27 cellular contexts compared by ENCODE assay signal in genomic region chr2:218023636-218024035, GRCh38. TPM values are rescaled to one million over a fixed set of nuclear protein-coding genes. Genes with fewer than 3 reads are reported as not detected.
DNase-seq lines count a peak whose midpoint lies in the region; ATAC-seq, FAIRE-seq and TF ChIP-seq lines count a peak whose summit lies in the region.
"Had no signal": no experiment of that assay in that cellular context is flagged by ENCODE, and none has a peak within 500 bp of the region (broad histone marks: within the 10 kb centered on the region; RNA-seq: fewer than 3 reads in every experiment).

No MANE protein-coding gene starts in this region.

- H3K4me2 ChIP-seq in SK-N-SH = no peak overlapping the region

- no peak for FAIRE-seq in kidney (lab: Jason Lieb, UNC)
- FAIRE-seq: GM12891, pancreas had no signal

- H3K79me2 ChIP-seq in SK-N-SH (ENCODE audit: insufficient read depth) = no peaks in the 10 kb centered on the region

- H3K9me2 ChIP-seq in SK-N-SH = no peaks in the 10 kb centered on the region

- CTCF ChIA-PET in SK-N-SH (lab: Yijun Ruan, JAX) = interaction anchor here (0.8 to 2.5 kb wide), 5 partner anchors 12 to 238 kb away, joined by 3 to 12 read pairs (median 7); no protein-coding TSS in a partner anchor

- H3K4me1 Mint-ChIP-seq in chondrocyte (ENCODE audit: low read depth) = peaks cover 38% of the 10 kb centered on the region
- no peaks in the 10 kb centered on the region for H3K4me1 Mint-ChIP-seq in stimulated activated effector memory CD8-positive, alpha-beta T cell treated with anti-CD3 and anti-CD28 coated beads, Interleukin-12 subunit alpha, Interleukin-12 subunit beta, amount 100 ng/mL, for 72 hours
- no peaks in the 10 kb centered on the region for H3K4me1 Mint-ChIP-seq in T-helper 2 cell treated with Interferon-gamma antibody and Interleukin-4, amounts not matched to agents 5 μg/mL and 100 μg/mL, for 36 hours (ENCODE audit: low read depth)

- no peak overlapping the region for H3K27ac Mint-ChIP-seq in chondrocyte (ENCODE audit: unreplicated experiment)
- no peak overlapping the region for H3K27ac Mint-ChIP-seq in stimulated activated effector memory CD8-positive, alpha-beta T cell treated with anti-CD3 and anti-CD28 coated beads, Interleukin-12 subunit alpha, Interleukin-12 subunit beta, amount 100 ng/mL, for 72 hours
- H3K27ac Mint-ChIP-seq in T-helper 2 cell treated with Interferon-gamma antibody and Interleukin-4, amounts not matched to agents 5 μg/mL and 100 μg/mL, for 36 hours = no peak overlapping the region
- H3K27ac Mint-ChIP-seq: activated CD8-positive, alpha-beta T cell treated with anti-CD3 and anti-CD28 coated beads for 36 hours; activated naive CD4-positive, alpha-beta T cell treated with anti-CD3 and anti-CD28 coated beads for 36 hours; activated T-cell treated with anti-CD3 and anti-CD28 coated beads, Interleukin-2, amount 50 U/mL, for 24 hours had no signal

- H3K27me3 Mint-ChIP-seq in chondrocyte (ENCODE audit: low read depth) = no peaks in the 10 kb centered on the region
- H3K27me3 Mint-ChIP-seq in T-helper 2 cell treated with Interferon-gamma antibody and Interleukin-4, amounts not matched to agents 5 μg/mL and 100 μg/mL, for 36 hours (ENCODE audit: low read depth) = no peaks in the 10 kb centered on the region
- H3K27me3 Mint-ChIP-seq: activated CD8-positive, alpha-beta T cell treated with anti-CD3 and anti-CD28 coated beads for 36 hours; activated T-cell treated with anti-CD3 and anti-CD28 coated beads, Interleukin-2, amount 50 U/mL, for 24 hours; naive B cell had no signal

- H4K20me1 ChIP-seq in SK-N-SH (ENCODE audit: insufficient read depth) = no peaks in the 10 kb centered on the region

- H3K9me3 ChIP-seq in SK-N-SH = no peaks in the 10 kb centered on the region
- H3K9me3 ChIP-seq in kidney (ENCODE audit: control insufficient read depth in 1 of 2, low read length in 2 of 2) = no peaks in the 10 kb centered on the region
- no peaks in the 10 kb centered on the region for H3K9me3 ChIP-seq in tibial artery
- H3K9me3 ChIP-seq: pancreas, right lobe of liver had no signal

- no peak overlapping the region for H3K4me3 Mint-ChIP-seq in chondrocyte (ENCODE audit: unreplicated experiment)
- H3K4me3 Mint-ChIP-seq in stimulated activated effector memory CD8-positive, alpha-beta T cell treated with anti-CD3 and anti-CD28 coated beads, Interleukin-12 subunit alpha, Interleukin-12 subunit beta, amount 100 ng/mL, for 72 hours = no peak overlapping the region
- no peak overlapping the region for H3K4me3 Mint-ChIP-seq in T-helper 2 cell treated with Interferon-gamma antibody and Interleukin-4, amounts not matched to agents 5 μg/mL and 100 μg/mL, for 36 hours
- H3K4me3 Mint-ChIP-seq: activated CD8-positive, alpha-beta T cell treated with anti-CD3 and anti-CD28 coated beads for 36 hours; activated naive CD4-positive, alpha-beta T cell treated with anti-CD3 and anti-CD28 coated beads for 36 hours; activated T-cell treated with anti-CD3 and anti-CD28 coated beads, Interleukin-2, amount 50 U/mL, for 24 hours; naive B cell had no signal

- intact Hi-C loops in kidney (cut with DNase I) (no loop called here), tibial artery (cut with DNase I; ENCODE audit: low total_unique reads) (no loop called here)

- H2AFZ ChIP-seq in SK-N-SH (ENCODE audit: low read depth) = no peak overlapping the region

- H3K4me1 ChIP-seq in SK-N-SH (ENCODE audit: control insufficient read depth in 1 of 2, insufficient read depth in 2 of 2, low read depth in 1 of 2, low read length in 1 of 2) = peaks cover 0 to 22% of the 10 kb centered on the region in 2 experiments; a peak in 1 of 4 replicates
- H3K4me1 ChIP-seq in kidney (ENCODE audit: control insufficient read depth in 1 of 2, insufficient read depth in 1 of 2, low read depth in 1 of 2, low read length in 2 of 2) = no peaks in the 10 kb centered on the region
- H3K4me1 ChIP-seq in tibial artery = peaks cover 0 to 58% (median 34%) of the 10 kb centered on the region in 4 donors
- H3K4me1 ChIP-seq: right lobe of liver had no signal

- no peaks in the 10 kb centered on the region for H3F3A ChIP-seq in SK-N-SH (replicated peaks; ENCODE audit: insufficient read depth)

- H3K27me3 ChIP-seq in SK-N-SH (ENCODE audit: insufficient read depth) (no peaks in the 10 kb centered on the region), tibial artery (no peaks in the 10 kb centered on the region)
- H3K27me3 ChIP-seq: pancreas, right lobe of liver had no signal

- no peak for TF ChIP-seq CTCF in SK-N-SH (IDR thresholded peaks at IDR 0.05)
- TF ChIP-seq CTCF in chondrocyte (IDR thresholded peaks at IDR 0.05) = no peak
- TF ChIP-seq CTCF in kidney (IDR thresholded peaks at IDR 0.05; ENCODE audit: borderline replicate concordance, extremely low read depth, insufficient read depth) = no peak
- TF ChIP-seq CTCF in tibial artery (IDR thresholded peaks at IDR 0.05) = no peak

- TF ChIP-seq EP300 in SK-N-SH (IDR thresholded peaks at IDR 0.05; ENCODE audit: borderline replicate concordance in 1 of 2, low read depth in 1 of 2, low read length in 1 of 2) = no peak

- no peaks in the 10 kb centered on the region for H3K9me3 Mint-ChIP-seq in chondrocyte (ENCODE audit: low read depth)
- H3K9me3 Mint-ChIP-seq in stimulated activated effector memory CD8-positive, alpha-beta T cell treated with anti-CD3 and anti-CD28 coated beads, Interleukin-12 subunit alpha, Interleukin-12 subunit beta, amount 100 ng/mL, for 72 hours = no peaks in the 10 kb centered on the region
- H3K9me3 Mint-ChIP-seq in T-helper 2 cell treated with Interferon-gamma antibody and Interleukin-4, amounts not matched to agents 5 μg/mL and 100 μg/mL, for 36 hours = no peaks in the 10 kb centered on the region
- H3K9me3 Mint-ChIP-seq: activated CD8-positive, alpha-beta T cell treated with anti-CD3 and anti-CD28 coated beads for 36 hours; activated naive CD4-positive, alpha-beta T cell treated with anti-CD3 and anti-CD28 coated beads for 36 hours; activated T-cell treated with anti-CD3 and anti-CD28 coated beads, Interleukin-2, amount 50 U/mL, for 24 hours had no signal

- DNase-seq in SK-N-SH (peak; percentile 11), chondrocyte (ENCODE audit: low spot score) (peak; percentile 34), kidney (peak; percentile 40), tibial artery (peak; percentile 10 to 45)
- DNase-seq in stimulated activated effector memory CD8-positive, alpha-beta T cell treated with anti-CD3 and anti-CD28 coated beads, Interleukin-12 subunit alpha, Interleukin-12 subunit beta, amount 100 ng/mL, for 72 hours (ENCODE audit: low spot score in 2 of 2) = no peak
- DNase-seq in T-helper 2 cell treated with Interferon-gamma antibody and Interleukin-4, amounts not matched to agents 5 μg/mL and 100 μg/mL, for 36 hours (ENCODE audit: low spot score) = no peak
- DNase-seq: activated CD8-positive, alpha-beta T cell treated with anti-CD3 and anti-CD28 coated beads for 36 hours; activated naive CD4-positive, alpha-beta T cell treated with anti-CD3 and anti-CD28 coated beads for 36 hours; anterior cingulate cortex; cerebellar nuclear complex; COR-L47; DMS79 treated with DMSO at 0.1 percent for 48 hours; effector CD8-positive, alpha-beta T cell; foreskin melanocyte; Kasumi-1; kidney glomerular epithelial cell; mesendoderm; naive B cell; NCI-H187; NCI-H526 treated with DMSO at 0.1 percent for 48 hours had no signal

- WGBS in SK-N-SH (ENCODE audit: low lambda C conversion rate) = 65% methylated on average over 3 of the region's 3 CpGs

- H3K4me3 ChIP-seq in SK-N-SH (ENCODE audit: low read depth in 2 of 2, low read length in 1 of 2) (no peak overlapping the region), kidney (ENCODE audit: low read length in 2 of 2) (no peak overlapping the region), tibial artery (no peak overlapping the region)
- H3K4me3 ChIP-seq: pancreas, right lobe of liver had no signal

- POLR2A ChIA-PET in SK-N-SH (lab: Yijun Ruan, JAX) = no interaction called here

- TF ChIP-seq RAD21 in SK-N-SH (IDR thresholded peaks at IDR 0.05; ENCODE audit: low read length) = no peak

- no peaks in the 10 kb centered on the region for H3K36me3 ChIP-seq in SK-N-SH (replicated peaks in 1 of 2; ENCODE audit: control insufficient read depth in 1 of 2, insufficient read depth in 2 of 2, low read length in 1 of 2)
- no peaks in the 10 kb centered on the region for H3K36me3 ChIP-seq in kidney (ENCODE audit: control insufficient read depth in 1 of 2, insufficient read depth in 2 of 2, low read length in 2 of 2)
- H3K36me3 ChIP-seq in tibial artery = no peaks in the 10 kb centered on the region
- H3K36me3 ChIP-seq: pancreas, right lobe of liver had no signal

- H3K9ac ChIP-seq in SK-N-SH = no peak overlapping the region
- no peak overlapping the region for H3K9ac ChIP-seq in kidney (ENCODE audit: low read length in 2 of 2)

- no peaks in the 10 kb centered on the region for H3K36me3 Mint-ChIP-seq in chondrocyte (ENCODE audit: low read depth)
- H3K36me3 Mint-ChIP-seq in stimulated activated effector memory CD8-positive, alpha-beta T cell treated with anti-CD3 and anti-CD28 coated beads, Interleukin-12 subunit alpha, Interleukin-12 subunit beta, amount 100 ng/mL, for 72 hours = no peaks in the 10 kb centered on the region
- H3K36me3 Mint-ChIP-seq in T-helper 2 cell treated with Interferon-gamma antibody and Interleukin-4, amounts not matched to agents 5 μg/mL and 100 μg/mL, for 36 hours (ENCODE audit: low read depth) = no peaks in the 10 kb centered on the region
- H3K36me3 Mint-ChIP-seq: naive B cell had no signal

- no peak overlapping the region for H3K27ac ChIP-seq in SK-N-SH (ENCODE audit: low read depth in 2 of 2, low read length in 1 of 2)
- H3K27ac ChIP-seq in kidney (ENCODE audit: low read depth in 2 of 2, low read length in 2 of 2) = no peak overlapping the region
- H3K27ac ChIP-seq in tibial artery = peak overlapping the region in 1 of 2 donors; percentile 7
- H3K27ac ChIP-seq: 22Rv1, pancreas, right lobe of liver had no signal

- no peak for ATAC-seq in SK-N-SH treated with all-trans-retinoic acid at 6 μM for 48 hours
- no peak for ATAC-seq in HG03039 (IDR thresholded peaks at IDR 0.05; ENCODE audit: unreplicated experiment)
- no peak for ATAC-seq in stimulated activated effector memory CD8-positive, alpha-beta T cell treated with anti-CD3 and anti-CD28 coated beads, Interleukin-12 subunit alpha, Interleukin-12 subunit beta, amount 100 ng/mL, for 72 hours
- ATAC-seq: activated CD8-positive, alpha-beta T cell treated with anti-CD3 and anti-CD28 coated beads for 36 hours; pancreas; right lobe of liver had no signal

TF ChIP-seq in SK-N-SH treated with all-trans-retinoic acid at 6 μM for 48 hours, 23 proteins besides CTCF, POLR2A, EP300 and RAD21 (continues in another document):
- TF ChIP-seq RARB (CRISPR knock-in tag; IDR thresholded peaks at IDR 0.05) = no peak

RNA-seq across cellular contexts. Expression of gene TNS1, which starts 20.8 kb away (rescaled TPM):
- polyA plus RNA-seq in SK-N-SH (2012; rRNA removed) (10.5 and 12.1 TPM in 2 replicates), kidney (ENCODE audit: insufficient read depth, low read depth, low replicate concordance) (44.8 TPM)
- 7.1 and 10.2 TPM in 2 replicates for polyA plus RNA-seq in SK-N-SH (2012; cell fraction: cytosol; rRNA removed)
- polyA plus RNA-seq in SK-N-SH (2012; cell fraction: nucleus; rRNA removed) = 34.1 and 40.8 TPM in 2 replicates
- total RNA-seq in chondrocyte (227 to 272 TPM (median 249 TPM) in 3 replicates), kidney (471 TPM)

RNA-seq across cellular contexts. Expression of gene RUFY4, which starts 45.4 kb away (rescaled TPM):
- polyA plus RNA-seq in SK-N-SH (2012; rRNA removed) (not detected in 2 replicates), kidney (ENCODE audit: insufficient read depth, low read depth, low replicate concordance) (not detected)
- polyA plus RNA-seq in SK-N-SH (2012; cell fraction: cytosol; rRNA removed) = not detected in 2 replicates
- polyA plus RNA-seq in SK-N-SH (2012; cell fraction: nucleus; rRNA removed) = 0.01 and 0.02 TPM in 2 replicates
- total RNA-seq in chondrocyte (not detected in 3 replicates), kidney (0.69 TPM)

Comparison
In these comparisons a context has a peak if more than half of its experiments do, and no peak if none do; other contexts are left out.
1. DNase-seq: peak in SK-N-SH (single experiment), chondrocyte (single experiment), kidney (single experiment) and tibial artery (2 of 2); none in stimulated activated effector memory CD8-positive, alpha-beta T cell treated with anti-CD3 and anti-CD28 coated beads, Interleukin-12 subunit alpha, Interleukin-12 subunit beta, amount 100 ng/mL, for 72 hours (0 of 2) and T-helper 2 cell treated with Interferon-gamma antibody and Interleukin-4, amounts not matched to agents 5 μg/mL and 100 μg/mL, for 36 hours (single experiment).